ENCODE assay signal across 1 cellular context in genomic region chr5:160466889-160467554, GRCh38.
TF ChIP-seq lines count a peak whose summit lies in the region.

No MANE protein-coding gene starts in this region.

TF ChIP-seq in HepG2, 621 proteins besides CTCF, POLR2A, EP300 and RAD21 (continued from another document):
- TF ChIP-seq TRAFD1 (CRISPR knock-in tag; IDR thresholded peaks at IDR 0.05; ENCODE audit: borderline replicate concordance) (no peak), ZNF629 (CRISPR knock-in tag; conservative IDR thresholded peaks at IDR 0.05) (no peak), ZMAT5 (CRISPR knock-in tag; IDR thresholded peaks at IDR 0.05; ENCODE audit: borderline replicate concordance, low read depth) (no peak), MTF1 (CRISPR knock-in tag; IDR thresholded peaks at IDR 0.05) (no peak), CHD4 (IDR thresholded peaks at IDR 0.05; ENCODE audit: borderline replicate concordance, low read length) (peak; percentile 38; the same call in 1 of the 2 replicates), ZNF510 (CRISPR knock-in tag; IDR thresholded peaks at IDR 0.05; ENCODE audit: low read depth) (no peak), HDAC6 (IDR thresholded peaks at IDR 0.05; ENCODE audit: low read depth, low read length) (no peak), BCL6 (CRISPR knock-in tag; IDR thresholded peaks at IDR 0.05) (peak; percentile 92), ZNF660 (CRISPR knock-in tag; IDR thresholded peaks at IDR 0.05; ENCODE audit: borderline replicate concordance, low read depth) (no peak), ZNF589 (CRISPR knock-in tag; conservative IDR thresholded peaks at IDR 0.05) (no peak), HINFP (CRISPR knock-in tag; IDR thresholded peaks at IDR 0.05; ENCODE audit: low read depth) (no peak), ZNF501 (CRISPR knock-in tag; IDR thresholded peaks at IDR 0.05) (no peak; the same call in 1 of the 2 replicates), PAX8 (CRISPR knock-in tag; IDR thresholded peaks at IDR 0.05; ENCODE audit: borderline replicate concordance) (no peak), ISL2 (CRISPR knock-in tag; IDR thresholded peaks at IDR 0.05) (peak; percentile 86)
